ENCODE assay signal across 1 cellular context in the genomic region with DNA sequence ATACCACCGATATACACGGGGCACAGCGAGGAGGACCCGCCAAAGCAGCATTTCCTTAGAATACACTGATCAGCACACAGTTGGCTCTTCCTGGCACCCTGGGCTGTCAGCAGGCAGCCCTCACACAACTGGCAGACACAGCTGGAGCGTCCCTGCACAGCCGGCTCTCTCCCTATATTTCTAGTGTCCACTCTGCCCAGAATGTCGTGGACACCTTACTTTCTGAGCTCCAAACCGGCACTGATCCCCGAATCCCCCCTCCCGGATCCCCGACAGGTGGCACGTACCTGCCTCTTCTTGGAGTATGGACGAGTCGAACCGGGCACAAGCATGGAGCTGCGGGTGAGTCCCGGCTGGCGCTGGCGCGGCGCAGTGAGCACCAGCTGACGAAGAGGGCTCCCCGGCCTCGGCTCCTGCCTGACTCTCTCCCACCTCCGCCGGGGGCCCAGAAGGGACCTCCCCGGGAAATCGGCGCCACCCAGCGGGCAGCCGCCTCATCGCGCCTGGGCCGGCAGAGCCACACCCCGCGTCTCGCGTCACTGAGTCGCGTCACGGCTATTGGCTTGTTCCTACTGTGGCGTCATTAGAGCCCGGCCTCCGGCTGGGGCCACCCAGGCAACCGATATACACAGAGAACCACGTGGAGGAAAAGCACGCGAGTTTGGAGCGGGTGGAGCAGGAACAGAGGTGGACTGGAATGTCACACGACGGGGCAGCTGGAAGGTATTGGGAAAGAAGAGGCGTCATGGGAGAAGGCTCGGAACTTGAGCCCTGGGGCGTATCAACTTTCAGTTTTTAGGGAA.
TF ChIP-seq lines count a peak whose summit lies in the region.

A gene with protein sequence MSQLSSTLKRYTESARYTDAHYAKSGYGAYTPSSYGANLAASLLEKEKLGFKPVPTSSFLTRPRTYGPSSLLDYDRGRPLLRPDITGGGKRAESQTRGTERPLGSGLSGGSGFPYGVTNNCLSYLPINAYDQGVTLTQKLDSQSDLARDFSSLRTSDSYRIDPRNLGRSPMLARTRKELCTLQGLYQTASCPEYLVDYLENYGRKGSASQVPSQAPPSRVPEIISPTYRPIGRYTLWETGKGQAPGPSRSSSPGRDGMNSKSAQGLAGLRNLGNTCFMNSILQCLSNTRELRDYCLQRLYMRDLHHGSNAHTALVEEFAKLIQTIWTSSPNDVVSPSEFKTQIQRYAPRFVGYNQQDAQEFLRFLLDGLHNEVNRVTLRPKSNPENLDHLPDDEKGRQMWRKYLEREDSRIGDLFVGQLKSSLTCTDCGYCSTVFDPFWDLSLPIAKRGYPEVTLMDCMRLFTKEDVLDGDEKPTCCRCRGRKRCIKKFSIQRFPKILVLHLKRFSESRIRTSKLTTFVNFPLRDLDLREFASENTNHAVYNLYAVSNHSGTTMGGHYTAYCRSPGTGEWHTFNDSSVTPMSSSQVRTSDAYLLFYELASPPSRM (minus strand): TSS at position 505 of the 803 bp plus-strand sequence. CDS start 8,210 bp downstream, outside the sequence.

TF ChIP-seq in HEK293, 187 proteins besides CTCF, POLR2A, EP300 and RAD21 (continued from another document):
- TF ChIP-seq, protein P1, sequence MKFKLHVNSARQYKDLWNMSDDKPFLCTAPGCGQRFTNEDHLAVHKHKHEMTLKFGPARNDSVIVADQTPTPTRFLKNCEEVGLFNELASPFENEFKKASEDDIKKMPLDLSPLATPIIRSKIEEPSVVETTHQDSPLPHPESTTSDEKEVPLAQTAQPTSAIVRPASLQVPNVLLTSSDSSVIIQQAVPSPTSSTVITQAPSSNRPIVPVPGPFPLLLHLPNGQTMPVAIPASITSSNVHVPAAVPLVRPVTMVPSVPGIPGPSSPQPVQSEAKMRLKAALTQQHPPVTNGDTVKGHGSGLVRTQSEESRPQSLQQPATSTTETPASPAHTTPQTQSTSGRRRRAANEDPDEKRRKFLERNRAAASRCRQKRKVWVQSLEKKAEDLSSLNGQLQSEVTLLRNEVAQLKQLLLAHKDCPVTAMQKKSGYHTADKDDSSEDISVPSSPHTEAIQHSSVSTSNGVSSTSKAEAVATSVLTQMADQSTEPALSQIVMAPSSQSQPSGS (tag by site-specific recombination; IDR thresholded peaks at IDR 0.05; ENCODE audit: low read depth), result peak; percentile 53; the same call in 1 of the 2 replicates
- no peak for TF ChIP-seq SETDB1 (IDR thresholded peaks at IDR 0.05; ENCODE audit: insufficient read length, low read length)
- no peak for TF ChIP-seq ZNF366 (tag by site-specific recombination; conservative IDR thresholded peaks at IDR 0.05)
- peak; percentile 98 for TF ChIP-seq ZBTB21 (tag by site-specific recombination; IDR thresholded peaks at IDR 0.05)
- TF ChIP-seq ZNF626 (tag by site-specific recombination; IDR thresholded peaks at IDR 0.05), result no peak
- TF ChIP-seq ZNF214 (tag by site-specific recombination; IDR thresholded peaks at IDR 0.05; ENCODE audit: borderline replicate concordance), result no peak
- no peak for TF ChIP-seq ZNF548 (tag by site-specific recombination; IDR thresholded peaks at IDR 0.05)
- no peak for TF ChIP-seq ZNF169 (tag by site-specific recombination; IDR thresholded peaks at IDR 0.05)
- TF ChIP-seq, protein P2, sequence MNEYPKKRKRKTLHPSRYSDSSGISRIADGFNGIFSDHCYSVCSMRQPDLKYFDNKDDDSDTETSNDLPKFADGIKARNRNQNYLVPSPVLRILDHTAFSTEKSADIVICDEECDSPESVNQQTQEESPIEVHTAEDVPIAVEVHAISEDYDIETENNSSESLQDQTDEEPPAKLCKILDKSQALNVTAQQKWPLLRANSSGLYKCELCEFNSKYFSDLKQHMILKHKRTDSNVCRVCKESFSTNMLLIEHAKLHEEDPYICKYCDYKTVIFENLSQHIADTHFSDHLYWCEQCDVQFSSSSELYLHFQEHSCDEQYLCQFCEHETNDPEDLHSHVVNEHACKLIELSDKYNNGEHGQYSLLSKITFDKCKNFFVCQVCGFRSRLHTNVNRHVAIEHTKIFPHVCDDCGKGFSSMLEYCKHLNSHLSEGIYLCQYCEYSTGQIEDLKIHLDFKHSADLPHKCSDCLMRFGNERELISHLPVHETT (tag by site-specific recombination; IDR thresholded peaks at IDR 0.05), result no peak
- no peak for TF ChIP-seq ZNF24 (tag by site-specific recombination; IDR thresholded peaks at IDR 0.05)
- TF ChIP-seq ZNF404 (tag by site-specific recombination; IDR thresholded peaks at IDR 0.05), result no peak
- peak; percentile 90 for TF ChIP-seq KLF10 (tag by site-specific recombination; IDR thresholded peaks at IDR 0.05)
- no peak for TF ChIP-seq ZNF677 (tag by site-specific recombination; IDR thresholded peaks at IDR 0.05)
- no peak for TF ChIP-seq ZNF596 (tag by site-specific recombination; IDR thresholded peaks at IDR 0.05)
- TF ChIP-seq ZNF202 (tag by site-specific recombination; IDR thresholded peaks at IDR 0.05; ENCODE audit: borderline replicate concordance), result no peak
- TF ChIP-seq ZNF629 (tag by site-specific recombination; IDR thresholded peaks at IDR 0.05), result peak; percentile 99
- no peak for TF ChIP-seq HOXA7 (CRISPR knock-in tag; IDR thresholded peaks at IDR 0.05; ENCODE audit: borderline replicate concordance)
- TF ChIP-seq ZNF239 (tag by site-specific recombination; IDR thresholded peaks at IDR 0.05), result no peak
- TF ChIP-seq ZIC2 (tag by site-specific recombination; IDR thresholded peaks at IDR 0.05), result peak; percentile 90
- TF ChIP-seq ZNF2 (tag by site-specific recombination; IDR thresholded peaks at IDR 0.05), result peak; percentile 20; the same call in 1 of the 2 replicates
- no peak for TF ChIP-seq ZNF48 (tag by site-specific recombination; IDR thresholded peaks at IDR 0.05)
- peak; percentile 82 for TF ChIP-seq ZFP69B (tag by site-specific recombination; IDR thresholded peaks at IDR 0.05)
- TF ChIP-seq ZNF660 (tag by site-specific recombination; IDR thresholded peaks at IDR 0.05), result peak; percentile 71; the same call in 1 of the 2 replicates
- TF ChIP-seq ZNF155 (tag by site-specific recombination; IDR thresholded peaks at IDR 0.05), result no peak
- TF ChIP-seq, protein P3, sequence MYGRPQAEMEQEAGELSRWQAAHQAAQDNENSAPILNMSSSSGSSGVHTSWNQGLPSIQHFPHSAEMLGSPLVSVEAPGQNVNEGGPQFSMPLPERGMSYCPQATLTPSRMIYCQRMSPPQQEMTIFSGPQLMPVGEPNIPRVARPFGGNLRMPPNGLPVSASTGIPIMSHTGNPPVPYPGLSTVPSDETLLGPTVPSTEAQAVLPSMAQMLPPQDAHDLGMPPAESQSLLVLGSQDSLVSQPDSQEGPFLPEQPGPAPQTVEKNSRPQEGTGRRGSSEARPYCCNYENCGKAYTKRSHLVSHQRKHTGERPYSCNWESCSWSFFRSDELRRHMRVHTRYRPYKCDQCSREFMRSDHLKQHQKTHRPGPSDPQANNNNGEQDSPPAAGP (tag by site-specific recombination; IDR thresholded peaks at IDR 0.05), result peak; percentile 51; the same call in 1 of the 2 replicates
- TF ChIP-seq, protein P4, sequence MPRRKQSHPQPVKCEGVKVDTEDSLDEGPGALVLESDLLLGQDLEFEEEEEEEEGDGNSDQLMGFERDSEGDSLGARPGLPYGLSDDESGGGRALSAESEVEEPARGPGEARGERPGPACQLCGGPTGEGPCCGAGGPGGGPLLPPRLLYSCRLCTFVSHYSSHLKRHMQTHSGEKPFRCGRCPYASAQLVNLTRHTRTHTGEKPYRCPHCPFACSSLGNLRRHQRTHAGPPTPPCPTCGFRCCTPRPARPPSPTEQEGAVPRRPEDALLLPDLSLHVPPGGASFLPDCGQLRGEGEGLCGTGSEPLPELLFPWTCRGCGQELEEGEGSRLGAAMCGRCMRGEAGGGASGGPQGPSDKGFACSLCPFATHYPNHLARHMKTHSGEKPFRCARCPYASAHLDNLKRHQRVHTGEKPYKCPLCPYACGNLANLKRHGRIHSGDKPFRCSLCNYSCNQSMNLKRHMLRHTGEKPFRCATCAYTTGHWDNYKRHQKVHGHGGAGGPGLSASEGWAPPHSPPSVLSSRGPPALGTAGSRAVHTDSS (tag by site-specific recombination; IDR thresholded peaks at IDR 0.05), result no peak
- TF ChIP-seq SP3 (tag by site-specific recombination; IDR thresholded peaks at IDR 0.05), result peak; percentile 68
- no peak for TF ChIP-seq GLI2 (tag by site-specific recombination; IDR thresholded peaks at IDR 0.05; ENCODE audit: borderline replicate concordance, low read depth)
- TF ChIP-seq, protein P5, sequence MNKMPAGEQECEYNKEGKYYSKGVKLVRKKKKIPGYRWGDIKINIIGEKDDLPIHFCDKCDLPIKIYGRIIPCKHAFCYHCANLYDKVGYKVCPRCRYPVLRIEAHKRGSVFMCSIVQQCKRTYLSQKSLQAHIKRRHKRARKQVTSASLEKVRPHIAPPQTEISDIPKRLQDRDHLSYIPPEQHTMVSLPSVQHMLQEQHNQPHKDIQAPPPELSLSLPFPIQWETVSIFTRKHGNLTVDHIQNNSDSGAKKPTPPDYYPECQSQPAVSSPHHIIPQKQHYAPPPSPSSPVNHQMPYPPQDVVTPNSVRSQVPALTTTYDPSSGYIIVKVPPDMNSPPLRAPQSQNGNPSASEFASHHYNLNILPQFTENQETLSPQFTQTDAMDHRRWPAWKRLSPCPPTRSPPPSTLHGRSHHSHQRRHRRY (tag by site-specific recombination; IDR thresholded peaks at IDR 0.05), result no peak
- TF ChIP-seq ZNF140 (tag by site-specific recombination; IDR thresholded peaks at IDR 0.05), result no peak
- peak; percentile 95 for TF ChIP-seq GLIS2 (tag by site-specific recombination; IDR thresholded peaks at IDR 0.05)
- TF ChIP-seq, protein P6, sequence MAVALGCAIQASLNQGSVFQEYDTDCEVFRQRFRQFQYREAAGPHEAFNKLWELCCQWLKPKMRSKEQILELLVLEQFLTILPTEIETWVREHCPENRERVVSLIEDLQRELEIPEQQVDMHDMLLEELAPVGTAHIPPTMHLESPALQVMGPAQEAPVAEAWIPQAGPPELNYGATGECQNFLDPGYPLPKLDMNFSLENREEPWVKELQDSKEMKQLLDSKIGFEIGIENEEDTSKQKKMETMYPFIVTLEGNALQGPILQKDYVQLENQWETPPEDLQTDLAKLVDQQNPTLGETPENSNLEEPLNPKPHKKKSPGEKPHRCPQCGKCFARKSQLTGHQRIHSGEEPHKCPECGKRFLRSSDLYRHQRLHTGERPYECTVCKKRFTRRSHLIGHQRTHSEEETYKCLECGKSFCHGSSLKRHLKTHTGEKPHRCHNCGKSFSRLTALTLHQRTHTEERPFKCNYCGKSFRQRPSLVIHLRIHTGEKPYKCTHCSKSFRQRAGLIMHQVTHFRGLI (tag by site-specific recombination; IDR thresholded peaks at IDR 0.05), result no peak
- peak; percentile 42 for TF ChIP-seq ZNF341 (tag by site-specific recombination; IDR thresholded peaks at IDR 0.05; ENCODE audit: low read depth)
- TF ChIP-seq ZNF133 (tag by site-specific recombination; IDR thresholded peaks at IDR 0.05), result no peak
- TF ChIP-seq ZNF335 (tag by site-specific recombination; conservative IDR thresholded peaks at IDR 0.05), result peak; percentile 78
- TF ChIP-seq, protein P7, sequence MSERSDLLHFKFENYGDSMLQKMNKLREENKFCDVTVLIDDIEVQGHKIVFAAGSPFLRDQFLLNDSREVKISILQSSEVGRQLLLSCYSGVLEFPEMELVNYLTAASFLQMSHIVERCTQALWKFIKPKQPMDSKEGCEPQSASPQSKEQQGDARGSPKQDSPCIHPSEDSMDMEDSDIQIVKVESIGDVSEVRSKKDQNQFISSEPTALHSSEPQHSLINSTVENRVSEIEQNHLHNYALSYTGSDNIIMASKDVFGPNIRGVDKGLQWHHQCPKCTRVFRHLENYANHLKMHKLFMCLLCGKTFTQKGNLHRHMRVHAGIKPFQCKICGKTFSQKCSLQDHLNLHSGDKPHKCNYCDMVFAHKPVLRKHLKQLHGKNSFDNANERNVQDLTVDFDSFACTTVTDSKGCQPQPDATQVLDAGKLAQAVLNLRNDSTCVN (tag by site-specific recombination; optimal IDR thresholded peaks at IDR 0.05), result peak; percentile 26
- TF ChIP-seq ZNF16 (tag by site-specific recombination; IDR thresholded peaks at IDR 0.05; ENCODE audit: low read depth), result no peak
